ENCODE assay signal across 2 cellular contexts in the genomic region with DNA sequence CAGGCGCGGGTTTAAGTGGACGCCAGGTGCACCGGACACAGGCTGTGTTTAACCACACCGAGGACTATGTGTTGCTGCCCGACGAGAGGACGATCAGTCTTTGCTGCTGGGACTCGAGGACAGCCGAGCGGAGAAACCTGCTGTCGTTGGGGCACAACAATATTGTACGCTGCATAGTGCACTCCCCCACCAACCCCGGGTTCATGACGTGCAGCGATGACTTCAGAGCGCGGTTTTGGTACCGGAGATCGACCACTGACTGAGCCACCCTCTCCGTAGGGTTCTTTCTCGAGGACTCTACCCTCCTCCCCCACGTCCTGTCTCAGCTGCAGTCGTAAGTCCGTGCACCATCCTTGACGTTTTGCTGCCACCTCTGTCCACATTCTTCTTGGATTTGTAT.
TF ChIP-seq lines count a peak whose summit lies in the region.

No MANE protein-coding gene starts in this region.

TF ChIP-seq in IMR-90, 13 proteins besides CTCF, POLR2A, EP300 and RAD21:
- TF ChIP-seq CEBPB (IDR thresholded peaks at IDR 0.05; ENCODE audit: low read depth, low read length) (no peak), CHD1 (IDR thresholded peaks at IDR 0.05; ENCODE audit: low read depth, low read length) (no peak), BHLHE40 (IDR thresholded peaks at IDR 0.05; ENCODE audit: low read depth, low read length) (no peak), RCOR1 (IDR thresholded peaks at IDR 0.05; ENCODE audit: insufficient replicate concordance, low read length) (no peak), MAFK (IDR thresholded peaks at IDR 0.05; ENCODE audit: low read depth, low read length) (no peak)
TF ChIP-seq in IMR-90: peak in this region for 0.

TF ChIP-seq in HEK293T, 16 proteins besides CTCF, POLR2A, EP300 and RAD21:
- no peak for TF ChIP-seq LEF1 (IDR thresholded peaks at IDR 0.05; ENCODE audit: borderline replicate concordance)
- TF ChIP-seq, protein P1, sequence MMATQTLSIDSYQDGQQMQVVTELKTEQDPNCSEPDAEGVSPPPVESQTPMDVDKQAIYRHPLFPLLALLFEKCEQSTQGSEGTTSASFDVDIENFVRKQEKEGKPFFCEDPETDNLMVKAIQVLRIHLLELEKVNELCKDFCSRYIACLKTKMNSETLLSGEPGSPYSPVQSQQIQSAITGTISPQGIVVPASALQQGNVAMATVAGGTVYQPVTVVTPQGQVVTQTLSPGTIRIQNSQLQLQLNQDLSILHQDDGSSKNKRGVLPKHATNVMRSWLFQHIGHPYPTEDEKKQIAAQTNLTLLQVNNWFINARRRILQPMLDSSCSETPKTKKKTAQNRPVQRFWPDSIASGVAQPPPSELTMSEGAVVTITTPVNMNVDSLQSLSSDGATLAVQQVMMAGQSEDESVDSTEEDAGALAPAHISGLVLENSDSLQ (IDR thresholded peaks at IDR 0.05), result no peak
- TF ChIP-seq ZNF384 (IDR thresholded peaks at IDR 0.05), result no peak
- no peak for TF ChIP-seq ARNT (IDR thresholded peaks at IDR 0.05)
- no peak for TF ChIP-seq TARDBP (IDR thresholded peaks at IDR 0.05)
TF ChIP-seq in HEK293T: peak in this region for 0.
